14 cellular contexts compared by ENCODE assay signal in genomic region chr11:7592706-7593105, GRCh38.
DNase-seq lines count a peak whose midpoint lies in the region; ATAC-seq and TF ChIP-seq lines count a peak whose summit lies in the region.
"Had no signal": no experiment of that assay in that cellular context is flagged by ENCODE, and none has a peak within 500 bp of the region (broad histone marks: within the 10 kb centered on the region; RNA-seq: fewer than 3 reads in every experiment).

No MANE protein-coding gene starts in this region.

- CTCF ChIA-PET in mammary epithelial cell (lab: Charles Lee; ENCODE audit: low non-redundant PET) = no interaction called here

- peaks cover 14% of the 10 kb centered on the region for H3K4me1 Mint-ChIP-seq in activated naive CD8-positive, alpha-beta T cell treated with anti-CD3 and anti-CD28 coated beads, Interleukin-2, amount 10 ng/mL, durations not matched to agents 7 days and 5 days
- H3K4me1 Mint-ChIP-seq in activated naive CD8-positive, alpha-beta T cell treated with anti-CD3 and anti-CD28 coated beads for 36 hours = peaks cover 17% of the 10 kb centered on the region

- no peaks in the 10 kb centered on the region for H3K79me2 ChIP-seq in mammary epithelial cell (ENCODE audit: insufficient read depth, low read length)

- H4K20me1 ChIP-seq in mammary epithelial cell (ENCODE audit: insufficient read depth, low read length) = no peaks in the 10 kb centered on the region

- in situ Hi-C loops in mammary epithelial cell (cut with MboI; ENCODE audit: low sequenced_read_pairs in 2 of 2) = loop anchor here in 1 of 2 donors (25.0 kb wide), 1 partner anchor 295 kb away; no protein-coding TSS in a partner anchor
- in situ Hi-C loops in GM13976 (cut with MboI; ENCODE audit: low sequenced_read_pairs, unreplicated experiment) = no loop called here

- H3K27ac ChIP-seq in mammary epithelial cell (ENCODE audit: insufficient read depth, low read depth, low read length) = peak overlapping the region; percentile 71

- peak overlapping the region; percentile 3 for H3K4me3 Mint-ChIP-seq in activated naive CD8-positive, alpha-beta T cell treated with anti-CD3 and anti-CD28 coated beads, Interleukin-2, amount 10 ng/mL, durations not matched to agents 7 days and 5 days
- no peak overlapping the region for H3K4me3 Mint-ChIP-seq in activated naive CD8-positive, alpha-beta T cell treated with anti-CD3 and anti-CD28 coated beads for 36 hours
- H3K4me3 Mint-ChIP-seq: activated CD8-positive, alpha-beta T cell treated with anti-CD3 and anti-CD28 coated beads for 36 hours had no signal

- peak overlapping the region; percentile 45 for H3K9ac ChIP-seq in mammary epithelial cell (ENCODE audit: insufficient read depth, low read length)

- H3K27me3 Mint-ChIP-seq in activated naive CD8-positive, alpha-beta T cell treated with anti-CD3 and anti-CD28 coated beads, Interleukin-2, amount 10 ng/mL, durations not matched to agents 7 days and 5 days = no peaks in the 10 kb centered on the region
- H3K27me3 Mint-ChIP-seq in activated naive CD8-positive, alpha-beta T cell treated with anti-CD3 and anti-CD28 coated beads for 36 hours = no peaks in the 10 kb centered on the region
- H3K27me3 Mint-ChIP-seq: activated CD8-positive, alpha-beta T cell treated with anti-CD3 and anti-CD28 coated beads for 36 hours; naive thymus-derived CD8-positive, alpha-beta T cell had no signal

- no peaks in the 10 kb centered on the region for H3K9me3 ChIP-seq in mammary epithelial cell (replicated peaks; ENCODE audit: insufficient read depth, low read length)

- WGBS in mammary epithelial cell (ENCODE audit: low coverage, missing lambda C conversion rate) = 36% methylated on average over 2 of the region's 3 CpGs

- H3K27me3 ChIP-seq in mammary epithelial cell (ENCODE audit: insufficient read depth, low read length) = no peaks in the 10 kb centered on the region

- no peak overlapping the region for H3K4me3 ChIP-seq in mammary epithelial cell (replicated peaks in 1 of 3; ENCODE audit: insufficient read depth in 1 of 3, low read depth in 2 of 3, low read length in 3 of 3)

- intact Hi-C loops in mammary epithelial cell (cut with micrococcal nuclease) = loop anchor here (2.0 kb wide), 1 partner anchor 14 kb away; no protein-coding TSS in a partner anchor

- POLR2A ChIA-PET in activated naive CD8-positive, alpha-beta T cell treated with anti-CD3 and anti-CD28 coated beads, Interleukin-2, amount 10 ng/mL, durations not matched to agents 7 days and 5 days (lab: Charles Lee) = no interaction called here

- TF ChIP-seq CTCF in mammary epithelial cell (conservative IDR thresholded peaks at IDR 0.05 in 1 of 2, IDR thresholded peaks at IDR 0.05 in 1 of 2; ENCODE audit: extremely low read depth in 1 of 2, insufficient read depth in 1 of 2, low read depth in 1 of 2, low read length in 2 of 2) (no peak), GM13976 (IDR thresholded peaks at IDR 0.05; ENCODE audit: borderline replicate concordance, control extremely low read depth, extremely low read depth, insufficient read depth, missing control alignments) (no peak)

- H3K27ac Mint-ChIP-seq in activated naive CD8-positive, alpha-beta T cell treated with anti-CD3 and anti-CD28 coated beads, Interleukin-2, amount 10 ng/mL, durations not matched to agents 7 days and 5 days = no peak overlapping the region
- H3K27ac Mint-ChIP-seq in activated naive CD8-positive, alpha-beta T cell treated with anti-CD3 and anti-CD28 coated beads for 36 hours = no peak overlapping the region
- H3K27ac Mint-ChIP-seq: activated CD8-positive, alpha-beta T cell treated with anti-CD3 and anti-CD28 coated beads for 36 hours had no signal

- BruUV-seq in mammary epithelial cell (replicated peaks; lab: Mats Ljungman, UMichigan) = no TSS peak

- no peaks in the 10 kb centered on the region for H3K36me3 ChIP-seq in mammary epithelial cell (ENCODE audit: insufficient read depth, low read length)

- H3K4me1 ChIP-seq in mammary epithelial cell (ENCODE audit: insufficient read depth, low read length) = peaks cover 73% of the 10 kb centered on the region

- no peak for ATAC-seq in activated naive CD8-positive, alpha-beta T cell treated with anti-CD3 and anti-CD28 coated beads, Interleukin-2, amount 10 ng/mL, durations not matched to agents 7 days and 5 days (ENCODE audit: low read depth)
- ATAC-seq in GM21447 (IDR thresholded peaks at IDR 0.05; ENCODE audit: unreplicated experiment) (no peak), GM18873 (IDR thresholded peaks at IDR 0.05; ENCODE audit: low FRiP score, unreplicated experiment) (no peak)
- ATAC-seq: activated CD8-positive, alpha-beta T cell treated with anti-CD3 and anti-CD28 coated beads for 36 hours; naive thymus-derived CD8-positive, alpha-beta T cell had no signal

- no peaks in the 10 kb centered on the region for H3K9me3 Mint-ChIP-seq in activated naive CD8-positive, alpha-beta T cell treated with anti-CD3 and anti-CD28 coated beads, Interleukin-2, amount 10 ng/mL, durations not matched to agents 7 days and 5 days
- no peaks in the 10 kb centered on the region for H3K9me3 Mint-ChIP-seq in activated naive CD8-positive, alpha-beta T cell treated with anti-CD3 and anti-CD28 coated beads for 36 hours
- H3K9me3 Mint-ChIP-seq: activated CD8-positive, alpha-beta T cell treated with anti-CD3 and anti-CD28 coated beads for 36 hours; naive thymus-derived CD8-positive, alpha-beta T cell had no signal

- H3K4me2 ChIP-seq in mammary epithelial cell (ENCODE audit: insufficient read depth, low read depth, low read length) = peak overlapping the region; percentile 37

- dilution Hi-C loops in mammary epithelial cell (cut with HindIII; ENCODE audit: low sequenced_read_pairs) = loop anchor here (5.0 kb wide), 1 partner anchor 100 kb away; no protein-coding TSS in a partner anchor

- DNase-seq in activated naive CD8-positive, alpha-beta T cell treated with anti-CD3 and anti-CD28 coated beads, Interleukin-2, amount 10 ng/mL, durations not matched to agents 7 days and 5 days = no peak
- DNase-seq in activated naive CD8-positive, alpha-beta T cell treated with anti-CD3 and anti-CD28 coated beads for 36 hours = no peak
- peak; percentile 95 for DNase-seq in mammary epithelial cell
- DNase-seq in kidney tubule cell (ENCODE audit: low spot score) = peak; percentile 52
- DNase-seq in GM13976 (ENCODE audit: low spot score) = no peak
- no peak for DNase-seq in activated effector memory CD4-positive, alpha-beta T cell treated with anti-CD3 and anti-CD28 coated beads, Interleukin-2, amount 50 U/mL, for 16 hours
- DNase-seq: ACHN; activated CD8-positive, alpha-beta T cell treated with anti-CD3 and anti-CD28 coated beads for 36 hours; head of caudate nucleus; naive thymus-derived CD8-positive, alpha-beta T cell; NCI-H187 treated with DMSO at 0.1 percent for 48 hours; stimulated activated CD4-positive, alpha-beta T cell treated with anti-CD3 and anti-CD28 coated beads, Interleukin-1b, Interleukin-23, amount 100 ng/mL, for 48 hours had no signal

- H2AFZ ChIP-seq in mammary epithelial cell (ENCODE audit: low read depth, low read length) = peak overlapping the region; percentile 15

- peaks cover 8% of the 10 kb centered on the region for H3K36me3 Mint-ChIP-seq in activated naive CD8-positive, alpha-beta T cell treated with anti-CD3 and anti-CD28 coated beads, Interleukin-2, amount 10 ng/mL, durations not matched to agents 7 days and 5 days
- H3K36me3 Mint-ChIP-seq in activated naive CD8-positive, alpha-beta T cell treated with anti-CD3 and anti-CD28 coated beads for 36 hours = peaks cover 10% of the 10 kb centered on the region

Comparison
In these comparisons a context has a peak if more than half of its experiments do, and no peak if none do; other contexts are left out.
1. DNase-seq: peak in mammary epithelial cell (single experiment) and kidney tubule cell (single experiment); none in activated naive CD8-positive, alpha-beta T cell treated with anti-CD3 and anti-CD28 coated beads, Interleukin-2, amount 10 ng/mL, durations not matched to agents 7 days and 5 days (single experiment), activated naive CD8-positive, alpha-beta T cell treated with anti-CD3 and anti-CD28 coated beads for 36 hours (single experiment), GM13976 (single experiment) and activated effector memory CD4-positive, alpha-beta T cell treated with anti-CD3 and anti-CD28 coated beads, Interleukin-2, amount 50 U/mL, for 16 hours (single experiment).